In genomic region chr6:122495612-122496011, GRCh38 we compare ENCODE assay signal across 11 cellular contexts. TPM values are rescaled to one million over a fixed set of nuclear protein-coding genes. Genes with fewer than 3 reads are reported as not detected.
A peak's percentile ranks its signal among the peaks of the same experiment; 100 is the strongest.
DNase-seq lines count a peak whose midpoint lies in the region; ATAC-seq, FAIRE-seq and TF ChIP-seq lines count a peak whose summit lies in the region.
"Had no signal": no experiment of that assay in that cellular context is flagged by ENCODE, and none has a peak within 500 bp of the region (broad histone marks: within the 10 kb centered on the region; RNA-seq: fewer than 3 reads in every experiment).

No MANE protein-coding gene starts in this region.

- no peak overlapping the region for H2BK5ac ChIP-seq in neuronal stem cell (ENCODE audit: low read length)

- no peak overlapping the region for H3K14ac ChIP-seq in neuronal stem cell (ENCODE audit: low read length)

- no peak overlapping the region for H3K27ac Mint-ChIP-seq in nephron progenitor cell

- H2AFZ ChIP-seq in DND-41 (ENCODE audit: low read depth, low read length) (no peak overlapping the region), neuronal stem cell (ENCODE audit: low read length) (no peak overlapping the region)

- H3K36me3 ChIP-seq in DND-41 (ENCODE audit: insufficient read depth, low read length) (no peaks in the 10 kb centered on the region), neuronal stem cell (replicated peaks in 1 of 2; ENCODE audit: control insufficient read depth in 2 of 2, insufficient read depth in 2 of 2, low read length in 2 of 2) (peaks cover 0 to 7% of the 10 kb centered on the region in 2 donors)
- H3K36me3 ChIP-seq: thoracic aorta had no signal

- no peak overlapping the region for H2BK12ac ChIP-seq in neuronal stem cell (ENCODE audit: low read length)

- H3K4me3 ChIP-seq in DND-41 (ENCODE audit: low read depth in 1 of 2, low read length in 2 of 2) = no peak overlapping the region
- H3K4me3 ChIP-seq in NB4 (ENCODE audit: low read depth, low read length) = no peak overlapping the region
- no peak overlapping the region for H3K4me3 ChIP-seq in neuronal stem cell (ENCODE audit: low read length in 2 of 2)
- H3K4me3 ChIP-seq: thoracic aorta had no signal

- H3K79me2 ChIP-seq in DND-41 (ENCODE audit: insufficient read depth, low read length) = no peaks in the 10 kb centered on the region

- WGBS in neuronal stem cell (ENCODE audit: extremely low coverage in 2 of 2, insufficient read length in 2 of 2, insufficient replicate concordance in 1 of 2), 2 donors = no CpG with 5 or more reads among the region's 3 CpGs

- no peak overlapping the region for H2BK15ac ChIP-seq in neuronal stem cell (ENCODE audit: low read length)

- peaks cover 15% of the 10 kb centered on the region for H3K4me1 ChIP-seq in DND-41 (ENCODE audit: insufficient read depth, low read length)
- no peaks in the 10 kb centered on the region for H3K4me1 ChIP-seq in neuronal stem cell (ENCODE audit: control insufficient read depth in 2 of 2, insufficient read depth in 1 of 2, low read depth in 1 of 2, low read length in 2 of 2)

- TF ChIP-seq CTCF in DND-41 (IDR thresholded peaks at IDR 0.05; ENCODE audit: borderline replicate concordance, extremely low read depth, low read length, poor library complexity, severe bottlenecking) = no peak
- TF ChIP-seq CTCF in NB4 (IDR thresholded peaks at IDR 0.05; ENCODE audit: low read depth, low read length) = no peak
- no peak for TF ChIP-seq CTCF in nephron progenitor cell (IDR thresholded peaks at IDR 0.05)

- H3K4ac ChIP-seq in neuronal stem cell (ENCODE audit: low read length) = no peak overlapping the region

- no peaks in the 10 kb centered on the region for H3K27me3 Mint-ChIP-seq in nephron progenitor cell (ENCODE audit: low read depth, poor library complexity)

- H3K4me2 ChIP-seq in DND-41 (ENCODE audit: insufficient read depth, low read length) = no peak overlapping the region
- no peak overlapping the region for H3K4me2 ChIP-seq in neuronal stem cell (ENCODE audit: insufficient read depth, low read length, poor library complexity, severe bottlenecking)

- peaks cover 95% of the 10 kb centered on the region for H3K36me3 Mint-ChIP-seq in nephron progenitor cell (ENCODE audit: low read depth)

- H3K79me1 ChIP-seq in neuronal stem cell (ENCODE audit: low read depth, low read length) = peaks cover 4% of the 10 kb centered on the region

- H3K27ac ChIP-seq in DND-41 (ENCODE audit: low read length) (no peak overlapping the region), neuronal stem cell (replicated peaks; ENCODE audit: low read length) (no peak overlapping the region)
- H3K27ac ChIP-seq: thoracic aorta had no signal

- H2AK5ac ChIP-seq in neuronal stem cell (ENCODE audit: low read depth, low read length) = no peak overlapping the region

- no peaks in the 10 kb centered on the region for H3K4me1 Mint-ChIP-seq in nephron progenitor cell

- DNase-seq in DND-41 (peak; percentile 17), NB4 (ENCODE audit: low read depth) (peak; percentile 9), GM12892 (ENCODE audit: insufficient read length) (no peak), nephron progenitor cell (no peak), neuronal stem cell (ENCODE audit: low spot score) (no peak), NCI-H187 (lab: John Stamatoyannopoulos, UW) (no peak)
- DNase-seq: activated effector memory CD4-positive, alpha-beta T cell treated with Interleukin-2 at 50 U/mL for 16 hours; foreskin fibroblast had no signal

- ATAC-seq in DND-41 (ENCODE audit: insufficient read depth, low read depth) = peak; percentile 44
- ATAC-seq in GM19452 (IDR thresholded peaks at IDR 0.05; ENCODE audit: unreplicated experiment) = peak; percentile 71
- peak; percentile 43 for ATAC-seq in HG03039 (IDR thresholded peaks at IDR 0.05; ENCODE audit: unreplicated experiment)

- H3K9me3 ChIP-seq in DND-41 (ENCODE audit: insufficient read depth, low read length, severe bottlenecking) (peaks cover 2% of the 10 kb centered on the region), neuronal stem cell (replicated peaks in 1 of 2; ENCODE audit: control insufficient read depth in 2 of 2, insufficient read depth in 1 of 2, low read depth in 1 of 2, low read length in 2 of 2) (peaks cover 10 to 20% of the 10 kb centered on the region in 2 donors)

- H4K91ac ChIP-seq in neuronal stem cell (ENCODE audit: low read depth, low read length, poor library complexity) = no peak overlapping the region

- TF ChIP-seq POLR2A in NB4 (IDR thresholded peaks at IDR 0.05; ENCODE audit: extremely low read depth, insufficient read length) (no peak), GM12892 (IDR thresholded peaks at IDR 0.05; ENCODE audit: low read depth, low read length) (no peak)

- H3K9ac ChIP-seq in DND-41 (ENCODE audit: low read depth, low read length) (no peak overlapping the region), neuronal stem cell (ENCODE audit: low read depth, low read length, poor library complexity) (no peak overlapping the region)

- peaks cover 86% of the 10 kb centered on the region for H3K9me3 Mint-ChIP-seq in nephron progenitor cell

- H3K4me3 Mint-ChIP-seq in nephron progenitor cell = no peak overlapping the region

- no peak overlapping the region for H3K18ac ChIP-seq in neuronal stem cell (ENCODE audit: low read length)

- H2BK120ac ChIP-seq in neuronal stem cell (ENCODE audit: low read depth, low read length) = no peak overlapping the region

- H3K27me3 ChIP-seq in DND-41 (ENCODE audit: insufficient read depth, low read length, poor library complexity) = no peaks in the 10 kb centered on the region
- no peaks in the 10 kb centered on the region for H3K27me3 ChIP-seq in neuronal stem cell (ENCODE audit: control insufficient read depth in 3 of 3, insufficient read depth in 3 of 3, low read depth in 1 of 3, low read length in 3 of 3)

- FAIRE-seq in GM12892 (lab: Jason Lieb, UNC) = no peak

- H4K8ac ChIP-seq in neuronal stem cell (ENCODE audit: low read depth, low read length) = no peak overlapping the region

- H3K23ac ChIP-seq in neuronal stem cell (ENCODE audit: low read depth, low read length, poor library complexity) = no peak overlapping the region

- no peaks in the 10 kb centered on the region for H4K20me1 ChIP-seq in DND-41 (ENCODE audit: insufficient read depth, low read length)

RNA-seq across cellular contexts. Expression of gene SERINC1, which starts 24.0 kb away (rescaled TPM):
- 31.0 TPM for polyA plus RNA-seq in GM12892 (2012; ENCODE audit: missing spikeins)
- polyA plus RNA-seq in neuronal stem cell (2013, experiment 1 of 2) = 50.7 TPM
- 51.9 TPM for polyA plus RNA-seq in neuronal stem cell (2013, experiment 2 of 2)

Comparison
In these comparisons a context has a peak if more than half of its experiments do, and no peak if none do; other contexts are left out.
1. DNase-seq: peak in DND-41 (single experiment) and NB4 (single experiment); none in GM12892 (single experiment), nephron progenitor cell (single experiment), neuronal stem cell (single experiment) and NCI-H187 (0 of 2).
2. Peak in every context shown above with its lines, with median percentiles within 50 percentile points of each other: ATAC-seq.